24 cellular contexts compared by ENCODE assay signal in genomic region chr3:62950227-62950626, GRCh38.
"Had no signal": no experiment of that assay in that cellular context is flagged by ENCODE, and none has a peak within 500 bp of the region (broad histone marks: within the 10 kb centered on the region; RNA-seq: fewer than 3 reads in every experiment).

No MANE protein-coding gene starts in this region.

- ATAC-seq: activated T-cell treated with anti-CD3 and anti-CD28 coated beads, Interleukin-2, amount 50 U/mL, for 4 hours; heart right ventricle; left cardiac atrium; mucosa of descending colon had no signal

- H3K4me1 ChIP-seq: adrenal gland, ascending aorta, esophagus muscularis mucosa, heart right ventricle, spleen had no signal

- H3K27me3 ChIP-seq: adrenal gland, ascending aorta, heart right ventricle, spleen had no signal

- H3K4me3 ChIP-seq: adrenal gland, ascending aorta, esophagus muscularis mucosa, heart right ventricle, mucosa of descending colon, spleen, thoracic aorta had no signal

- H3K9me3 ChIP-seq: adrenal gland, ascending aorta, esophagus muscularis mucosa, heart right ventricle, mucosa of descending colon, spleen, thoracic aorta had no signal

- H3K9me3 Mint-ChIP-seq: activated T-helper 2 cell treated with anti-CD3 and anti-CD28 coated beads, Interferon-gamma antibody, Interleukin-2, Interleukin-4, amounts not matched to agents 10 μg/mL and 5 μg/mL and 100 μg/mL, durations not matched to agents 14 hours and 24 hours and 36 hours; memory B cell; neural crest cell; type B pancreatic cell had no signal

- H3K27me3 Mint-ChIP-seq: memory B cell had no signal

- H3K27ac ChIP-seq: adrenal gland, ascending aorta, esophagus muscularis mucosa, heart right ventricle, spleen, thoracic aorta had no signal

- H3K27ac Mint-ChIP-seq: activated naive CD8-positive, alpha-beta T cell; activated T-helper 2 cell treated with anti-CD3 and anti-CD28 coated beads, Interferon-gamma antibody, Interleukin-2, Interleukin-4, amounts not matched to agents 10 μg/mL and 5 μg/mL and 100 μg/mL, durations not matched to agents 14 hours and 24 hours and 36 hours; memory B cell; type B pancreatic cell had no signal

- H3K36me3 ChIP-seq: adrenal gland, ascending aorta, esophagus muscularis mucosa, heart right ventricle, spleen, thoracic aorta had no signal

- H3K36me3 Mint-ChIP-seq: activated naive CD8-positive, alpha-beta T cell; memory B cell; type B pancreatic cell had no signal

- DNase-seq: activated CD4-positive, alpha-beta T cell treated with anti-CD3 and anti-CD28 coated beads for 4 hours; activated CD4-positive, alpha-beta T cell treated with anti-CD3 and anti-CD28 coated beads, Interleukin-2, amount 50 U/mL, for 48 hours; activated CD8-positive, alpha-beta memory T cell treated with anti-CD3 and anti-CD28 coated beads, Interleukin-2, amount 50 U/mL, for 48 hours; activated naive CD4-positive, alpha-beta T cell; activated T-cell treated with anti-CD3 and anti-CD28 coated beads, Interleukin-2, amount 50 U/mL, for 4 hours; adrenal gland; central memory CD4-positive, alpha-beta T cell; effector memory CD4-positive, alpha-beta T cell; heart right ventricle; islet precursor cell; left cardiac atrium; mucosa of descending colon; spleen; stimulated activated CD4-positive, alpha-beta T cell treated with anti-CD3 and anti-CD28 coated beads, Interleukin-4, amount 100 ng/mL, for 24 hours; stimulated activated naive CD4-positive, alpha-beta T cell treated with Interleukin-2 at 50 U/mL for 16 hours; T-helper 9 cell had no signal

- H3K4me3 Mint-ChIP-seq: activated naive CD8-positive, alpha-beta T cell; activated T-cell treated with anti-CD3 and anti-CD28 coated beads, Interleukin-2, amount 50 U/mL, for 4 hours; memory B cell; neural crest cell; type B pancreatic cell had no signal

- H3K4me1 Mint-ChIP-seq: memory B cell had no signal
